21 cellular contexts compared by ENCODE assay signal in the genomic region with DNA sequence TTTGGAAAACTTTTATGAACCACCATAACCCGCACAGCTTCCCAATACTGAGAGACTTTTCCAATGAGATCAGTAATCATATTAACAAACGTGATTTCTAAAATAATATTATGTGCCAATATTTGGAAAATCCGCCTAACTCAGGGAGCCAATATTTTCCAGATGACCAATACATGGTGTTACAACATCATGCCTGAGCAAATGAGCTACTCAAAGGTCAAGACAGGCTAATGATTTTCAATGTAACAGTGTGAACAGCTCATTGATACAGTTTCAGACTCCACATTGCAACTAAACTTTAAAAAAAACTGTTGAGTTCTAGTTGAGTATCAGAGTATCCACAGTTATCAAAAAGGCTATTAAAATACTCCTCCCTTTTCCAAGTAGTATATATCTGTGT. TPM values are rescaled to one million over a fixed set of nuclear protein-coding genes. Genes with fewer than 3 reads are reported as not detected.
DNase-seq lines count a peak whose midpoint lies in the region; ATAC-seq, FAIRE-seq and TF ChIP-seq lines count a peak whose summit lies in the region.
"Had no signal": no experiment of that assay in that cellular context is flagged by ENCODE, and none has a peak within 500 bp of the region (broad histone marks: within the 10 kb centered on the region; RNA-seq: fewer than 3 reads in every experiment).

No MANE protein-coding gene starts in this region.

- H3K4me1 ChIP-seq in BLaER1 treated with 17β-estradiol and CSF1 and Interleukin-3, amounts not matched to agents 10 nM and 100 nM = peaks cover 32 to 50% (median 42%) of the 10 kb centered on the region in 10 experiments
- peaks cover 0 to 21% of the 10 kb centered on the region in 2 experiments; a peak in 3 of 5 replicates for H3K4me1 ChIP-seq in K562 (replicated peaks in 1 of 2; ENCODE audit: control insufficient read depth in 2 of 2, insufficient read depth in 2 of 2, low read length in 2 of 2)

- no peaks in the 10 kb centered on the region for H3K27me3 Mint-ChIP-seq in activated CD4-positive, alpha-beta T cell treated with anti-CD3 and anti-CD28 coated beads for 36 hours
- no peaks in the 10 kb centered on the region for H3K27me3 Mint-ChIP-seq in mesothelial cell of epicardium (ENCODE audit: low read depth)
- H3K27me3 Mint-ChIP-seq: B cell; CD4-positive, alpha-beta T cell had no signal

- CTCF ChIA-PET in activated CD4-positive, alpha-beta T cell treated with anti-CD3 and anti-CD28 coated beads for 36 hours (lab: Charles Lee) = interaction anchor here (0.7 to 2.3 kb wide), 4 partner anchors 9 to 171 kb away, joined by 3 to 17 read pairs (median 3); no protein-coding TSS in a partner anchor
- CTCF ChIA-PET in K562 (lab: Yijun Ruan, JAX; ENCODE audit: low intra/inter-chr PET ratio) = no interaction called here

- H2AFZ ChIP-seq in K562 (ENCODE audit: low read depth, low read length) = no peak overlapping the region

- H3K9me3 Mint-ChIP-seq in activated CD4-positive, alpha-beta T cell treated with anti-CD3 and anti-CD28 coated beads for 36 hours (ENCODE audit: low read depth) = no peaks in the 10 kb centered on the region
- H3K9me3 Mint-ChIP-seq in mesothelial cell of epicardium = no peaks in the 10 kb centered on the region
- H3K9me3 Mint-ChIP-seq: CD4-positive, alpha-beta T cell had no signal

- H3K27ac Mint-ChIP-seq in activated CD4-positive, alpha-beta T cell treated with anti-CD3 and anti-CD28 coated beads for 36 hours = peak overlapping the region; percentile 6
- peak overlapping the region; percentile 66 for H3K27ac Mint-ChIP-seq in mesothelial cell of epicardium
- H3K27ac Mint-ChIP-seq: B cell; CD4-positive, alpha-beta T cell had no signal

- peaks cover 15% of the 10 kb centered on the region for H3K4me1 Mint-ChIP-seq in activated CD4-positive, alpha-beta T cell treated with anti-CD3 and anti-CD28 coated beads for 36 hours
- H3K4me1 Mint-ChIP-seq in mesothelial cell of epicardium = peaks cover 6% of the 10 kb centered on the region

- peak overlapping the region in 3 of 11 experiments; percentile 11 to 32 (median 12); a peak in 2 of 22 replicates for H3K27ac ChIP-seq in BLaER1 treated with 17β-estradiol and CSF1 and Interleukin-3, amounts not matched to agents 10 nM and 100 nM
- no peak overlapping the region for H3K27ac ChIP-seq in K562 (ENCODE audit: extremely low read depth, low read depth, low read length)
- H3K27ac ChIP-seq: 22Rv1 had no signal

- H3K36me3 ChIP-seq in BLaER1 treated with 17β-estradiol and CSF1 and Interleukin-3, amounts not matched to agents 10 nM and 100 nM = peaks cover 58 to 100% (median 95%) of the 10 kb centered on the region in 11 experiments
- peaks cover 67% of the 10 kb centered on the region; the same call in 2 of the 3 replicates for H3K36me3 ChIP-seq in K562 (ENCODE audit: control insufficient read depth, insufficient read depth, low read length)

- H3K36me3 Mint-ChIP-seq in activated CD4-positive, alpha-beta T cell treated with anti-CD3 and anti-CD28 coated beads for 36 hours (ENCODE audit: low read depth) = peaks cover 18% of the 10 kb centered on the region
- H3K36me3 Mint-ChIP-seq in mesothelial cell of epicardium = peaks cover 12% of the 10 kb centered on the region

- peak overlapping the region in 3 of 11 experiments; percentile 5 to 40 (median 38); a peak in 2 of 22 replicates for H3K9ac ChIP-seq in BLaER1 treated with 17β-estradiol and CSF1 and Interleukin-3, amounts not matched to agents 10 nM and 100 nM
- no peak overlapping the region for H3K9ac ChIP-seq in K562 (ENCODE audit: insufficient read depth in 1 of 2, low read depth in 2 of 2, low read length in 2 of 2)

- WGBS in K562 (ENCODE audit: insufficient coverage, low coverage, missing lambda C conversion rate) = 90% methylated on average over 3 of the region's 3 CpGs

- BruUV-seq in K562 (replicated peaks; lab: Mats Ljungman, UMichigan) = no TSS peak

- ATAC-seq in activated CD4-positive, alpha-beta T cell treated with anti-CD3 and anti-CD28 coated beads for 36 hours = no peak
- ATAC-seq in K562 (no peak), HG03039 (IDR thresholded peaks at IDR 0.05; ENCODE audit: unreplicated experiment) (no peak), GM18517 (IDR thresholded peaks at IDR 0.05; ENCODE audit: unreplicated experiment) (no peak)

- no peak overlapping the region for H3K4me3 Mint-ChIP-seq in activated CD4-positive, alpha-beta T cell treated with anti-CD3 and anti-CD28 coated beads for 36 hours
- no peak overlapping the region for H3K4me3 Mint-ChIP-seq in mesothelial cell of epicardium
- H3K4me3 Mint-ChIP-seq: B cell; CD4-positive, alpha-beta T cell had no signal

- FAIRE-seq in K562 (lab: Jason Lieb, UNC) = peak; percentile 46

- peaks cover 18 to 97% (median 77%) of the 10 kb centered on the region in 11 experiments; a peak in 21 of 22 replicates for H4K20me1 ChIP-seq in BLaER1 treated with 17β-estradiol and CSF1 and Interleukin-3, amounts not matched to agents 10 nM and 100 nM
- 0 out of 2 replicates have a peak, but pooled peaks cover 6% of the 10 kb centered on the region for H4K20me1 ChIP-seq in K562 (replicated peaks; ENCODE audit: control insufficient read depth, insufficient read depth, low read length)

- no peaks in the 10 kb centered on the region for H3K27me3 ChIP-seq in BLaER1 treated with 17β-estradiol and CSF1 and Interleukin-3, amounts not matched to agents 10 nM and 100 nM
- H3K27me3 ChIP-seq in K562 (ENCODE audit: control insufficient read depth in 2 of 2, insufficient read depth in 2 of 2, low read length in 2 of 2) = no peaks in the 10 kb centered on the region

- peaks cover 3% of the 10 kb centered on the region; the same call in 1 of the 3 replicates for H3K79me2 ChIP-seq in K562 (ENCODE audit: control insufficient read depth, insufficient read depth, low read length)

- in situ Hi-C loops in K562 (cut with MboI) = no loop called here

- no peak for TF ChIP-seq EP300 in K562 (IDR thresholded peaks at IDR 0.05; ENCODE audit: low read length)

- H3K4me3 ChIP-seq in BLaER1 treated with 17β-estradiol and CSF1 and Interleukin-3, amounts not matched to agents 10 nM and 100 nM = no peak overlapping the region
- H3K4me3 ChIP-seq in K562 = no peak overlapping the region

- H3K4me2 ChIP-seq in BLaER1 treated with 17β-estradiol and CSF1 and Interleukin-3, amounts not matched to agents 10 nM and 100 nM = peak overlapping the region in 8 of 11 experiments; percentile 4 to 51 (median 22); a peak in 10 of 22 replicates
- H3K4me2 ChIP-seq in K562 (ENCODE audit: insufficient read depth, low read length) = no peak overlapping the region

- intact Hi-C loops in activated CD4-positive, alpha-beta T cell treated with anti-CD3 and anti-CD28 coated beads for 36 hours (cut with DNase I, micrococcal nuclease) = no loop called here
- intact Hi-C loops in K562 (cut with micrococcal nuclease) = no loop called here

- no peak for TF ChIP-seq RAD21 in K562 (CRISPR knock-in tag; conservative IDR thresholded peaks at IDR 0.05 in 1 of 2, IDR thresholded peaks at IDR 0.05 in 1 of 2)

- no peak for TF ChIP-seq POLR2A in K562 (conservative IDR thresholded peaks at IDR 0.05)

- H3K9me1 ChIP-seq in K562 (ENCODE audit: control insufficient read depth, insufficient read depth, low read length) = no peaks in the 10 kb centered on the region

- POLR2A ChIA-PET in activated CD4-positive, alpha-beta T cell treated with anti-CD3 and anti-CD28 coated beads for 36 hours (lab: Charles Lee) = no interaction called here
- POLR2A ChIA-PET in K562 (lab: Yijun Ruan, JAX) = interaction anchor here (0.7 to 1.0 kb wide), 5 partner anchors 8 to 109 kb away, joined by 3 to 4 read pairs (median 3); no protein-coding TSS in a partner anchor

- TF ChIP-seq CTCF in K562 (IDR thresholded peaks at IDR 0.05 in 2 of 3, conservative IDR thresholded peaks at IDR 0.05 in 1 of 3; ENCODE audit: insufficient read depth in 2 of 3, low read depth in 1 of 3, low read length in 3 of 3) (no peak), mesothelial cell of epicardium (IDR thresholded peaks at IDR 0.05; ENCODE audit: unreplicated experiment) (no peak)

- 0 out of 22 replicates have a peak, but pooled peaks cover 0 to 4% (median 0%) of the 10 kb centered on the region in 11 experiments for H3K9me3 ChIP-seq in BLaER1 treated with 17β-estradiol and CSF1 and Interleukin-3, amounts not matched to agents 10 nM and 100 nM (replicated peaks in 1 of 11)
- no peaks in the 10 kb centered on the region for H3K9me3 ChIP-seq in K562 (replicated peaks; ENCODE audit: control insufficient read depth, insufficient read depth, low read depth, low read length)

- DNase-seq in activated CD4-positive, alpha-beta T cell treated with anti-CD3 and anti-CD28 coated beads for 36 hours = no peak
- DNase-seq in activated CD4-positive, alpha-beta T cell treated with anti-CD3 and anti-CD28 coated beads, Interleukin-2, amount 50 U/mL, for 48 hours = no peak
- DNase-seq in K562 (ENCODE audit: extremely low read depth in 1 of 4, low spot score in 3 of 4) (no peak), mesothelial cell of epicardium (ENCODE audit: low spot score in 2 of 2, unreplicated experiment in 2 of 2) (no peak)
- no peak for DNase-seq in effector CD4-positive, alpha-beta T cell
- DNase-seq: CD4-positive, alpha-beta T cell; DMS153; GDM1; GOT3; NCI-H1417 treated with DMSO at 0.1 percent for 48 hours; NCI-H187 treated with DMSO at 0.1 percent for 48 hours; NCI-H226; NCI-H524; NCI-H82; OCI-M1; Right ventricle myocardium superior had no signal

RNA-seq across cellular contexts. Expression of a gene that starts 46.8 kb away (rescaled TPM):
- total RNA-seq in activated CD4-positive, alpha-beta T cell treated with anti-CD3 and anti-CD28 coated beads for 36 hours = 10 to 100 TPM; 64.2 to 75.7 TPM
- 109 and 110 TPM in 2 replicates for total RNA-seq in K562 (2011; cell fraction: chromatin; rRNA removed; ENCODE audit: low replicate concordance)
- 69.5 and 69.6 TPM in 2 replicates for total RNA-seq in K562 (2011; cell fraction: nucleolus; rRNA removed)
- 118 and 187 TPM in 2 replicates for total RNA-seq in K562 (2011; cell fraction: nucleoplasm; rRNA removed)
- 68.8 and 120 TPM in 2 replicates for total RNA-seq in K562 (2014; rRNA removed)
- total RNA-seq in K562 (2014; rRNA removed; fragmentation: Illumina TruSeq; extraction: Trizol) = 47.1 and 48.9 TPM in 2 replicates
- total RNA-seq in K562 (2015; rRNA removed; fragmentation: Illumina TruSeq; extraction: Trizol) = 60.6 and 60.9 TPM in 2 replicates
- total RNA-seq in K562 (2021) = 42.4 and 47.1 TPM in 2 replicates
- polyA plus RNA-seq in K562 (2011; rRNA removed) = 41.7 and 51.0 TPM in 2 replicates
- polyA plus RNA-seq in K562 (2011; cell fraction: cytosol; rRNA removed) = 27.8 and 35.3 TPM in 2 replicates
- 212 and 235 TPM in 2 replicates for polyA plus RNA-seq in K562 (2011; cell fraction: nucleus; rRNA removed)
- polyA plus RNA-seq in K562 (2012) = 43.8 and 80.2 TPM in 2 replicates
- 52.0 and 54.1 TPM in 2 replicates for polyA plus RNA-seq in K562 (2014; fragmentation: Illumina TruSeq; extraction: Trizol)
- 10 to 100 TPM; 65.4 to 88.9 TPM for polyA plus RNA-seq in K562 (2014; fragmentation: Nextera tagmentation; extraction: Ambion mirVana)
- 47.2 and 48.4 TPM in 2 replicates for polyA plus RNA-seq in K562 (2014; rRNA removed)
- 63.6 and 90.6 TPM in 2 replicates for polyA minus RNA-seq in K562 (2011; rRNA and poly(A)+ RNA removed)
- polyA minus RNA-seq in K562 (2011; cell fraction: cytosol; rRNA and poly(A)+ RNA removed) = 32.9 and 33.6 TPM in 2 replicates
- polyA minus RNA-seq in K562 (2011; cell fraction: nucleus; rRNA and poly(A)+ RNA removed) = 39.9 and 48.1 TPM in 2 replicates
- total RNA-seq in mesothelial cell of epicardium = 34.4 to 41.0 TPM (median 37.0 TPM) in 3 replicates
